ENCODE assay signal across 11 cellular contexts in genomic region chr5:73591698-73592501, GRCh38. TPM values are rescaled to one million over a fixed set of nuclear protein-coding genes. Genes with fewer than 3 reads are reported as not detected.
DNase-seq lines count a peak whose midpoint lies in the region; ATAC-seq and TF ChIP-seq lines count a peak whose summit lies in the region.
"Had no signal": no experiment of that assay in that cellular context is flagged by ENCODE, and none has a peak within 500 bp of the region (broad histone marks: within the 10 kb centered on the region; RNA-seq: fewer than 3 reads in every experiment).

No MANE protein-coding gene starts in this region.

- CTCF ChIA-PET in Panc1 (lab: Charles Lee): interaction anchor here (0.8 to 2.3 kb wide), 10 partner anchors 18 to 221 kb away, joined by 3 to 25 read pairs (median 5); no protein-coding TSS in a partner anchor

- H3K9me3 ChIP-seq in Panc1 (ENCODE audit: control insufficient read depth, insufficient read depth, low read depth, low read length) (no peaks in the 10 kb centered on the region), smooth muscle cell (replicated peaks; ENCODE audit: low read depth) (no peaks in the 10 kb centered on the region), neuronal stem cell (replicated peaks in 1 of 2; ENCODE audit: control insufficient read depth in 2 of 2, insufficient read depth in 1 of 2, low read depth in 1 of 2, low read length in 2 of 2) (no peaks in the 10 kb centered on the region)
- H3K9me3 ChIP-seq: heart left ventricle, upper lobe of right lung had no signal

- no peak overlapping the region for H2BK12ac ChIP-seq in neuronal stem cell (ENCODE audit: low read length)

- H3K14ac ChIP-seq in neuronal stem cell (ENCODE audit: low read length): no peak overlapping the region

- no peak overlapping the region for H3K4ac ChIP-seq in neuronal stem cell (ENCODE audit: low read length)

- no peaks in the 10 kb centered on the region for H3K79me2 ChIP-seq in smooth muscle cell (ENCODE audit: low read depth)

- TF ChIP-seq CTCF in Panc1 (IDR thresholded peaks at IDR 0.05) (no peak), epithelial cell of esophagus (IDR thresholded peaks at IDR 0.05; ENCODE audit: insufficient read depth, low read depth, low read length, missing control alignments) (no peak), smooth muscle cell (IDR thresholded peaks at IDR 0.05; ENCODE audit: borderline replicate concordance, insufficient read depth, poor library complexity, severe bottlenecking) (no peak)

- in situ Hi-C loops in Panc1 (cut with HindIII; ENCODE audit: low pct_unique_long_range_greater_than_20kb, low sequenced_read_pairs): no loop called here

- H4K91ac ChIP-seq in neuronal stem cell (ENCODE audit: low read depth, low read length, poor library complexity): no peak overlapping the region

- no peaks in the 10 kb centered on the region for H3F3A ChIP-seq in smooth muscle cell (ENCODE audit: low read depth)

- intact Hi-C loops in Panc1 (cut with micrococcal nuclease; ENCODE audit: unreplicated experiment): loop anchor here (1.0 to 10.0 kb wide), 3 partner anchors 100 to 1053 kb away; partner anchors contain the start of gene ENC1
- intact Hi-C loops in left colon (cut with DNase I, micrococcal nuclease): loop anchor here in 1 of 2 donors (2.0 kb wide), 1 partner anchor 201 kb away; no protein-coding TSS in a partner anchor

- no peak overlapping the region for H2AK5ac ChIP-seq in neuronal stem cell (ENCODE audit: low read depth, low read length)

- no TSS peak for BruUV-seq in Panc1 (replicated peaks; lab: Mats Ljungman, UMichigan)

- no peak overlapping the region for H3K18ac ChIP-seq in neuronal stem cell (ENCODE audit: low read length)

- H4K20me1 ChIP-seq in smooth muscle cell (ENCODE audit: low read depth): no peaks in the 10 kb centered on the region

- DNase-seq in NCI-H345 (lab: John Stamatoyannopoulos, UW): peak; percentile 29
- DNase-seq in NCI-H345 treated with DMSO at 0.1 percent for 48 hours (lab: John Stamatoyannopoulos, UW; ENCODE audit: unreplicated experiment): no peak
- DNase-seq in Panc1 (ENCODE audit: low read depth, low spot score): no peak
- DNase-seq in epithelial cell of esophagus (ENCODE audit: low read depth): peak; percentile 59
- DNase-seq in smooth muscle cell (lab: John Stamatoyannopoulos, UW; ENCODE audit: unreplicated experiment): no peak
- no peak for DNase-seq in T-helper 9 cell
- no peak for DNase-seq in neuronal stem cell (ENCODE audit: low spot score)
- DNase-seq in left colon: no peak
- DNase-seq: Right ventricle myocardium superior, upper lobe of right lung had no signal

- H3K36me3 ChIP-seq in Panc1 (ENCODE audit: control insufficient read depth, insufficient read depth, low read length) (no peaks in the 10 kb centered on the region), smooth muscle cell (ENCODE audit: low read depth) (no peaks in the 10 kb centered on the region), neuronal stem cell (replicated peaks in 1 of 2; ENCODE audit: control insufficient read depth in 2 of 2, insufficient read depth in 2 of 2, low read length in 2 of 2) (no peaks in the 10 kb centered on the region)
- H3K36me3 ChIP-seq: heart left ventricle, upper lobe of right lung had no signal

- H2AFZ ChIP-seq in smooth muscle cell (ENCODE audit: low read depth): no peak overlapping the region
- H2AFZ ChIP-seq in neuronal stem cell (ENCODE audit: low read length): no peak overlapping the region

- POLR2A ChIA-PET in Panc1 (lab: Charles Lee): interaction anchor here (0.6 kb wide), 1 partner anchor 31 kb away, joined by 3 read pairs; no protein-coding TSS in a partner anchor

- no peak overlapping the region for H2BK5ac ChIP-seq in neuronal stem cell (ENCODE audit: low read length)

- H2BK15ac ChIP-seq in neuronal stem cell (ENCODE audit: low read length): no peak overlapping the region

- no peaks in the 10 kb centered on the region for H3K79me1 ChIP-seq in neuronal stem cell (ENCODE audit: low read depth, low read length)

- peak; percentile 83 for ATAC-seq in Panc1
- ATAC-seq in left colon: no peak

- H2BK120ac ChIP-seq in neuronal stem cell (ENCODE audit: low read depth, low read length): no peak overlapping the region

- H3K27ac ChIP-seq in Panc1 (ENCODE audit: low read length): no peak overlapping the region
- peak overlapping the region; percentile 25 for H3K27ac ChIP-seq in smooth muscle cell (ENCODE audit: low read depth)
- no peak overlapping the region for H3K27ac ChIP-seq in neuronal stem cell (replicated peaks; ENCODE audit: low read length)
- H3K27ac ChIP-seq: heart left ventricle, upper lobe of right lung had no signal

- H3K23ac ChIP-seq in neuronal stem cell (ENCODE audit: low read depth, low read length, poor library complexity): no peak overlapping the region

- peak overlapping the region; percentile 17 for H3K4me2 ChIP-seq in smooth muscle cell
- no peak overlapping the region for H3K4me2 ChIP-seq in neuronal stem cell (ENCODE audit: insufficient read depth, low read length, poor library complexity, severe bottlenecking)

- H3K27me3 ChIP-seq in Panc1 (ENCODE audit: control insufficient read depth, insufficient read depth, low read length): no peaks in the 10 kb centered on the region
- H3K27me3 ChIP-seq in smooth muscle cell (ENCODE audit: low read depth): no peaks in the 10 kb centered on the region
- H3K27me3 ChIP-seq in neuronal stem cell (ENCODE audit: control insufficient read depth in 3 of 3, insufficient read depth in 3 of 3, low read depth in 1 of 3, low read length in 3 of 3): no peaks in the 10 kb centered on the region
- H3K27me3 ChIP-seq: heart left ventricle, upper lobe of right lung had no signal

- H3K4me1 ChIP-seq in Panc1 (ENCODE audit: control insufficient read depth, insufficient read depth, low read length): no peaks in the 10 kb centered on the region
- no peaks in the 10 kb centered on the region for H3K4me1 ChIP-seq in smooth muscle cell (ENCODE audit: low read depth)
- no peaks in the 10 kb centered on the region for H3K4me1 ChIP-seq in neuronal stem cell (ENCODE audit: control insufficient read depth in 2 of 2, insufficient read depth in 1 of 2, low read depth in 1 of 2, low read length in 2 of 2)
- H3K4me1 ChIP-seq: heart left ventricle, upper lobe of right lung had no signal

- H3K4me3 ChIP-seq in Panc1 (ENCODE audit: low read depth in 2 of 2, low read length in 2 of 2) (no peak overlapping the region), epithelial cell of esophagus (ENCODE audit: low read length) (no peak overlapping the region), smooth muscle cell (no peak overlapping the region), neuronal stem cell (ENCODE audit: low read length in 2 of 2) (no peak overlapping the region)
- H3K4me3 ChIP-seq: heart left ventricle, upper lobe of right lung had no signal

- 12% methylated on average over 4 of the region's 4 CpGs for WGBS in smooth muscle cell (ENCODE audit: low lambda C conversion rate)
- WGBS in neuronal stem cell (ENCODE audit: extremely low coverage in 2 of 2, insufficient read length in 2 of 2, insufficient replicate concordance in 1 of 2), 2 donors: no CpG with 5 or more reads among the region's 4 CpGs

- no peak overlapping the region for H4K8ac ChIP-seq in neuronal stem cell (ENCODE audit: low read depth, low read length)

- no peak overlapping the region for H3K9ac ChIP-seq in smooth muscle cell (ENCODE audit: low read depth)
- no peak overlapping the region for H3K9ac ChIP-seq in neuronal stem cell (ENCODE audit: low read depth, low read length, poor library complexity)

RNA-seq across cellular contexts. Expression of gene UTP15, which starts 26.4 kb away (rescaled TPM):
- total RNA-seq in Panc1 (2021; ENCODE audit: unreplicated experiment) (38.8 TPM), smooth muscle cell (15.2 and 25.5 TPM in 2 replicates), left colon (10 to 100 TPM in 1 of 2 donors, 1 to 10 TPM in 1; 9.3 to 12.4 TPM)
- polyA plus RNA-seq in Panc1 (2012; ENCODE audit: insufficient read length): 8.5 TPM
- 10.2 and 13.2 TPM in 2 replicates for polyA plus RNA-seq in smooth muscle cell
- polyA plus RNA-seq in neuronal stem cell (2013, experiment 1 of 2): 10.4 TPM
- 10.0 TPM for polyA plus RNA-seq in neuronal stem cell (2013, experiment 2 of 2)

RNA-seq across cellular contexts. Expression of gene ANKRA2, which starts 26.5 kb away (rescaled TPM):
- total RNA-seq in Panc1 (2021; ENCODE audit: unreplicated experiment) (6.7 TPM), smooth muscle cell (34.4 and 37.6 TPM in 2 replicates), left colon (10 to 100 TPM; 19.5 to 20.7 TPM)
- 8.6 TPM for polyA plus RNA-seq in Panc1 (2012; ENCODE audit: insufficient read length)
- 19.9 and 24.7 TPM in 2 replicates for polyA plus RNA-seq in smooth muscle cell
- polyA plus RNA-seq in neuronal stem cell (2013, experiment 1 of 2): 28.0 TPM
- polyA plus RNA-seq in neuronal stem cell (2013, experiment 2 of 2): 30.7 TPM

RNA-seq across cellular contexts. Expression of gene ARHGEF28, which starts 34.1 kb away (rescaled TPM):
- total RNA-seq in Panc1 (2021; ENCODE audit: unreplicated experiment) (34.8 TPM), smooth muscle cell (0.63 and 0.90 TPM in 2 replicates), left colon (10 to 100 TPM in 1 of 2 donors, 1 to 10 TPM in 1; 9.5 to 13.5 TPM)
- polyA plus RNA-seq in Panc1 (2012; ENCODE audit: insufficient read length): 14.1 TPM
- polyA plus RNA-seq in smooth muscle cell: 0.19 and 0.24 TPM in 2 replicates
- polyA plus RNA-seq in neuronal stem cell (2013, experiment 1 of 2): 0.26 TPM
- 0.22 TPM for polyA plus RNA-seq in neuronal stem cell (2013, experiment 2 of 2)

Comparison
In these comparisons a context has a peak if more than half of its experiments do, and no peak if none do; other contexts are left out.
1. DNase-seq: peak in NCI-H345 (single experiment) and epithelial cell of esophagus (single experiment); none in NCI-H345 treated with DMSO at 0.1 percent for 48 hours (single experiment), Panc1 (single experiment), smooth muscle cell (single experiment), T-helper 9 cell (single experiment), neuronal stem cell (single experiment) and left colon (0 of 2).